In genomic region chr7:6376820-6377219, GRCh38 we compare ENCODE assay signal across 10 cellular contexts. TPM values are rescaled to one million over a fixed set of nuclear protein-coding genes. Genes with fewer than 3 reads are reported as not detected.
DNase-seq lines count a peak whose midpoint lies in the region; FAIRE-seq and TF ChIP-seq lines count a peak whose summit lies in the region.
"Had no signal": no experiment of that assay in that cellular context is flagged by ENCODE, and none has a peak within 500 bp of the region (broad histone marks: within the 10 kb centered on the region; RNA-seq: fewer than 3 reads in every experiment).

No MANE protein-coding gene starts in this region.

- H3K27me3 ChIP-seq in keratinocyte (ENCODE audit: control insufficient read depth, extremely low read depth, insufficient read depth, low read length) (no peaks in the 10 kb centered on the region), stomach (no peaks in the 10 kb centered on the region)
- H3K27me3 ChIP-seq: uterus had no signal

- H3K4me3 ChIP-seq in keratinocyte (ENCODE audit: control insufficient read depth in 2 of 3, extremely low read depth in 1 of 3, insufficient read depth in 2 of 3, low read depth in 1 of 3, low read length in 3 of 3) (peak overlapping the region; percentile 62 to 65 (median 65)), stomach (peak overlapping the region; percentile 6 to 74 (median 72))

- H3K9ac ChIP-seq in keratinocyte (ENCODE audit: control insufficient read depth, extremely low read depth, insufficient read depth, low read length) = peak overlapping the region; percentile 28

- H3K9me3 Mint-ChIP-seq in activated CD4-positive, alpha-beta T cell treated with anti-CD3 and anti-CD28 coated beads, Interleukin-2, amount 10 ng/mL, durations not matched to agents 7 days and 5 days = no peaks in the 10 kb centered on the region
- H3K9me3 Mint-ChIP-seq in activated T-helper 1 cell treated with anti-CD3 and anti-CD28 coated beads, Interleukin-12 subunit alpha, Interleukin-12 subunit beta, Interleukin-2, Interleukin-4 antibody, amounts not matched to agents 30 ng/mL and 10 ng/mL and 1 ng/mL, durations not matched to agents 14 hours and 24 hours and 36 hours = no peaks in the 10 kb centered on the region

- H4K20me1 ChIP-seq in keratinocyte (ENCODE audit: control insufficient read depth, extremely low read depth, insufficient read depth, low read length) = peaks cover 32% of the 10 kb centered on the region

- POLR2A ChIA-PET in activated CD4-positive, alpha-beta T cell treated with anti-CD3 and anti-CD28 coated beads, Interleukin-2, amount 10 ng/mL, durations not matched to agents 7 days and 5 days (lab: Charles Lee) = interaction anchor here (0.7 kb wide), 1 partner anchor 15 kb away, joined by 6 read pairs; no protein-coding TSS in a partner anchor

- no peaks in the 10 kb centered on the region for H3K9me1 ChIP-seq in keratinocyte (ENCODE audit: control insufficient read depth, extremely low read depth, insufficient read depth, low read length)

- WGBS in stomach, 5 donors = 15 to 55% (median 34%) methylated on average over 7 of the region's 7 CpGs

- H3K36me3 Mint-ChIP-seq in activated CD4-positive, alpha-beta T cell treated with anti-CD3 and anti-CD28 coated beads, Interleukin-2, amount 10 ng/mL, durations not matched to agents 7 days and 5 days (ENCODE audit: low read depth) = peaks cover 31% of the 10 kb centered on the region
- peaks cover 15% of the 10 kb centered on the region for H3K36me3 Mint-ChIP-seq in activated T-helper 1 cell treated with anti-CD3 and anti-CD28 coated beads, Interleukin-12 subunit alpha, Interleukin-12 subunit beta, Interleukin-2, Interleukin-4 antibody, amounts not matched to agents 30 ng/mL and 10 ng/mL and 1 ng/mL, durations not matched to agents 14 hours and 24 hours and 36 hours (ENCODE audit: low read depth)

- H2AFZ ChIP-seq in keratinocyte (ENCODE audit: control insufficient read depth, low read length) = no peak overlapping the region

- peak overlapping the region; percentile 40 for H3K27ac ChIP-seq in keratinocyte (ENCODE audit: control insufficient read depth, insufficient read depth, low read length)
- peak overlapping the region in 4 of 5 donors; percentile 39 to 91 (median 44) for H3K27ac ChIP-seq in stomach
- H3K27ac ChIP-seq: uterus had no signal

- TF ChIP-seq CTCF in keratinocyte (optimal IDR thresholded peaks at IDR 0.05 in 1 of 3, IDR thresholded peaks at IDR 0.05 in 1 of 3, conservative IDR thresholded peaks at IDR 0.05 in 1 of 3; ENCODE audit: extremely low read depth in 1 of 3, insufficient read depth in 2 of 3, low read length in 3 of 3) = no peak
- TF ChIP-seq CTCF in stomach (IDR thresholded peaks at IDR 0.05) = no peak

- dilution Hi-C loops in keratinocyte (cut with MboI; ENCODE audit: extremely low pct_ligation_motif_present, low sequenced_read_pairs) = no loop called here

- no peak overlapping the region for H3K27ac Mint-ChIP-seq in activated CD4-positive, alpha-beta T cell treated with anti-CD3 and anti-CD28 coated beads, Interleukin-2, amount 10 ng/mL, durations not matched to agents 7 days and 5 days
- no peak overlapping the region for H3K27ac Mint-ChIP-seq in activated T-helper 1 cell treated with anti-CD3 and anti-CD28 coated beads, Interleukin-12 subunit alpha, Interleukin-12 subunit beta, Interleukin-2, Interleukin-4 antibody, amounts not matched to agents 30 ng/mL and 10 ng/mL and 1 ng/mL, durations not matched to agents 14 hours and 24 hours and 36 hours

- H3K4me1 ChIP-seq in keratinocyte (ENCODE audit: control insufficient read depth, extremely low read depth, insufficient read depth, low read length) (peaks cover 16% of the 10 kb centered on the region), stomach (peaks cover 44 to 71% (median 59%) of the 10 kb centered on the region in 4 donors)

- peaks cover 58% of the 10 kb centered on the region for H3K4me1 Mint-ChIP-seq in activated CD4-positive, alpha-beta T cell treated with anti-CD3 and anti-CD28 coated beads, Interleukin-2, amount 10 ng/mL, durations not matched to agents 7 days and 5 days
- H3K4me1 Mint-ChIP-seq in activated T-helper 1 cell treated with anti-CD3 and anti-CD28 coated beads, Interleukin-12 subunit alpha, Interleukin-12 subunit beta, Interleukin-2, Interleukin-4 antibody, amounts not matched to agents 30 ng/mL and 10 ng/mL and 1 ng/mL, durations not matched to agents 14 hours and 24 hours and 36 hours (ENCODE audit: low read depth) = peaks cover 37% of the 10 kb centered on the region

- H3K4me3 Mint-ChIP-seq in activated CD4-positive, alpha-beta T cell treated with anti-CD3 and anti-CD28 coated beads, Interleukin-2, amount 10 ng/mL, durations not matched to agents 7 days and 5 days = peak overlapping the region; percentile 58
- peak overlapping the region; percentile 53 for H3K4me3 Mint-ChIP-seq in activated T-helper 1 cell treated with anti-CD3 and anti-CD28 coated beads, Interleukin-12 subunit alpha, Interleukin-12 subunit beta, Interleukin-2, Interleukin-4 antibody, amounts not matched to agents 30 ng/mL and 10 ng/mL and 1 ng/mL, durations not matched to agents 14 hours and 24 hours and 36 hours

- no peak for FAIRE-seq in keratinocyte (lab: Jason Lieb, UNC)

- intact Hi-C loops in activated T-helper 1 cell treated with anti-CD3 and anti-CD28 coated beads, Interleukin-12 subunit alpha, Interleukin-12 subunit beta, Interleukin-2, Interleukin-4 antibody, amounts not matched to agents 30 ng/mL and 10 ng/mL and 1 ng/mL, durations not matched to agents 14 hours and 24 hours and 36 hours (cut with micrococcal nuclease) = no loop called here
- intact Hi-C loops in stomach (cut with DNase I; ENCODE audit: low total_unique reads) = no loop called here

- H3K4me2 ChIP-seq in keratinocyte (ENCODE audit: control insufficient read depth, extremely low read depth, insufficient read depth, low read depth, low read length) = peak overlapping the region; percentile 83

- peaks cover 73% of the 10 kb centered on the region for H3K79me2 ChIP-seq in keratinocyte (ENCODE audit: control insufficient read depth, insufficient read depth, low read length)

- no peak for TF ChIP-seq EP300 in stomach (IDR thresholded peaks at IDR 0.05)

- no peaks in the 10 kb centered on the region for H3K27me3 Mint-ChIP-seq in activated CD4-positive, alpha-beta T cell treated with anti-CD3 and anti-CD28 coated beads, Interleukin-2, amount 10 ng/mL, durations not matched to agents 7 days and 5 days
- H3K27me3 Mint-ChIP-seq in activated T-helper 1 cell treated with anti-CD3 and anti-CD28 coated beads, Interleukin-12 subunit alpha, Interleukin-12 subunit beta, Interleukin-2, Interleukin-4 antibody, amounts not matched to agents 30 ng/mL and 10 ng/mL and 1 ng/mL, durations not matched to agents 14 hours and 24 hours and 36 hours (ENCODE audit: insufficient read depth) = no peaks in the 10 kb centered on the region

- no peak for DNase-seq in activated CD4-positive, alpha-beta T cell treated with anti-CD3 and anti-CD28 coated beads, Interleukin-2, amount 10 ng/mL, durations not matched to agents 7 days and 5 days
- no peak for DNase-seq in activated CD4-positive, alpha-beta T cell treated with anti-CD3 and anti-CD28 coated beads, Interleukin-2, amount 50 U/mL, for 48 hours
- no peak for DNase-seq in activated T-helper 1 cell treated with anti-CD3 and anti-CD28 coated beads, Interleukin-12 subunit alpha, Interleukin-12 subunit beta, Interleukin-2, Interleukin-4 antibody, amounts not matched to agents 30 ng/mL and 10 ng/mL and 1 ng/mL, durations not matched to agents 14 hours and 24 hours and 36 hours (ENCODE audit: low spot score)
- DNase-seq in keratinocyte (ENCODE audit: low read depth, low spot score) = no peak
- DNase-seq in stomach = no peak
- DNase-seq in GM19240 (ENCODE audit: insufficient read length, low spot score) = no peak
- DNase-seq in activated CD4-positive, alpha-beta T cell treated with anti-CD3 and anti-CD28 coated beads, Interleukin-2, amount 50 U/mL, for 4 hours = no peak
- no peak for DNase-seq in NCI-H774 (lab: John Stamatoyannopoulos, UW)
- DNase-seq: posterior cingulate gyrus, uterus had no signal

- CTCF ChIA-PET in activated CD4-positive, alpha-beta T cell treated with anti-CD3 and anti-CD28 coated beads, Interleukin-2, amount 10 ng/mL, durations not matched to agents 7 days and 5 days (lab: Charles Lee) = interaction anchor here (1.0 to 1.5 kb wide), 4 partner anchors 10 to 61 kb away, joined by 3 to 8 read pairs (median 4); no protein-coding TSS in a partner anchor

- H3K9me3 ChIP-seq in keratinocyte (ENCODE audit: control insufficient read depth, low read depth, low read length) (no peaks in the 10 kb centered on the region), stomach (no peaks in the 10 kb centered on the region)
- H3K9me3 ChIP-seq: uterus had no signal

- H3K36me3 ChIP-seq in keratinocyte (ENCODE audit: control insufficient read depth in 2 of 2, extremely low read depth in 1 of 2, insufficient read depth in 2 of 2, low read length in 2 of 2) (peaks cover 4 to 15% of the 10 kb centered on the region in 2 experiments), stomach (peaks cover 6 to 20% (median 14%) of the 10 kb centered on the region in 4 donors)
- H3K36me3 ChIP-seq: uterus had no signal

- no peak for TF ChIP-seq POLR2A in stomach (IDR thresholded peaks at IDR 0.05)

RNA-seq across cellular contexts. Expression of gene RAC1, which starts 2.5 kb away (rescaled TPM):
- 100 to 1,000 TPM; 170 to 187 TPM for total RNA-seq in activated CD4-positive, alpha-beta T cell treated with anti-CD3 and anti-CD28 coated beads, Interleukin-2, amount 10 ng/mL, durations not matched to agents 7 days and 5 days
- total RNA-seq in activated T-helper 1 cell treated with anti-CD3 and anti-CD28 coated beads, Interleukin-12 subunit alpha, Interleukin-12 subunit beta, Interleukin-2, Interleukin-4 antibody, amounts not matched to agents 30 ng/mL and 10 ng/mL and 1 ng/mL, durations not matched to agents 14 hours and 24 hours and 36 hours = 160 and 163 TPM in 2 replicates
- polyA plus RNA-seq in keratinocyte (346 to 659 TPM (median 493 TPM) in 3 replicates), stomach (100 to 1,000 TPM; 190 to 319 (median 302) TPM)
- 140 TPM for polyA plus RNA-seq in keratinocyte (2011; ENCODE audit: low read depth)
- polyA plus RNA-seq in keratinocyte (2011; cell fraction: cytosol; rRNA removed) = 508 and 578 TPM in 2 replicates
- polyA plus RNA-seq in keratinocyte (2011; cell fraction: nucleus; rRNA removed) = 330 and 385 TPM in 2 replicates
- 351 and 430 TPM in 2 replicates for polyA plus RNA-seq in keratinocyte (2012; ENCODE audit: low replicate concordance)
- 134 to 352 TPM (median 344 TPM) in 3 replicates for polyA minus RNA-seq in keratinocyte
- 249 TPM for polyA minus RNA-seq in keratinocyte (2011; cell fraction: cytosol; rRNA and poly(A)+ RNA removed)
- polyA minus RNA-seq in keratinocyte (2011; cell fraction: nucleus; rRNA and poly(A)+ RNA removed) = 49.1 and 95.7 TPM in 2 replicates
- 100 to 1,000 TPM in 4 of 5 donors, 10 to 100 TPM in 1; 27.4 to 159 (median 118) TPM for total RNA-seq in stomach

RNA-seq across cellular contexts. Expression of gene FAM220A, which starts 28.1 kb away (rescaled TPM):
- total RNA-seq in activated CD4-positive, alpha-beta T cell treated with anti-CD3 and anti-CD28 coated beads, Interleukin-2, amount 10 ng/mL, durations not matched to agents 7 days and 5 days = 10 to 100 TPM; 11.2 to 17.2 TPM
- total RNA-seq in activated T-helper 1 cell treated with anti-CD3 and anti-CD28 coated beads, Interleukin-12 subunit alpha, Interleukin-12 subunit beta, Interleukin-2, Interleukin-4 antibody, amounts not matched to agents 30 ng/mL and 10 ng/mL and 1 ng/mL, durations not matched to agents 14 hours and 24 hours and 36 hours = 8.2 and 12.4 TPM in 2 replicates
- polyA plus RNA-seq in keratinocyte = 11.5 to 17.2 TPM (median 16.8 TPM) in 3 replicates
- polyA plus RNA-seq in keratinocyte (2011; ENCODE audit: low read depth) = 10.2 TPM
- polyA plus RNA-seq in keratinocyte (2011; cell fraction: cytosol; rRNA removed) = 15.1 and 25.3 TPM in 2 replicates
- 9.7 and 10.0 TPM in 2 replicates for polyA plus RNA-seq in keratinocyte (2011; cell fraction: nucleus; rRNA removed)
- polyA plus RNA-seq in keratinocyte (2012; ENCODE audit: low replicate concordance) = 9.9 and 17.8 TPM in 2 replicates
- polyA minus RNA-seq in keratinocyte = 6.3 to 14.4 TPM (median 10.8 TPM) in 3 replicates
- polyA minus RNA-seq in keratinocyte (2011; cell fraction: cytosol; rRNA and poly(A)+ RNA removed) = 49.5 TPM
- 3.6 and 4.7 TPM in 2 replicates for polyA minus RNA-seq in keratinocyte (2011; cell fraction: nucleus; rRNA and poly(A)+ RNA removed)
- total RNA-seq in stomach = 10 to 100 TPM in 2 of 5 donors, 1 to 10 TPM in 3; 3.6 to 92.2 (median 9.2) TPM
- 1 to 10 TPM; 7.1 to 7.3 (median 7.2) TPM for polyA plus RNA-seq in stomach
